Comparison of ENCODE assay signal across 8 cellular contexts in genomic region chr12:113222730-113223531, GRCh38. TPM values are rescaled to one million over a fixed set of nuclear protein-coding genes. Genes with fewer than 3 reads are reported as not detected.
DNase-seq lines count a peak whose midpoint lies in the region; ATAC-seq and TF ChIP-seq lines count a peak whose summit lies in the region.

No MANE protein-coding gene starts in this region.

- TF ChIP-seq POLR2A in uterus (IDR thresholded peaks at IDR 0.05), result peak in 1 of 2 donors; percentile 9

- in situ Hi-C loops in KBM-7 (cut with MboI; ENCODE audit: low pct_unique_long_range_greater_than_20kb, low sequenced_read_pairs) (no loop called here), SK-MEL-5 (cut with HindIII; ENCODE audit: low pct_unique_long_range_greater_than_20kb, low sequenced_read_pairs) (no loop called here)

- H3K27ac ChIP-seq in effector memory CD4-positive, alpha-beta T cell (ENCODE audit: insufficient read depth, low read length, poor library complexity, severe bottlenecking), result peak overlapping the region; percentile 67
- peak overlapping the region; percentile 91 to 94 for H3K27ac ChIP-seq in uterus

- ATAC-seq in HG03039 (IDR thresholded peaks at IDR 0.05; ENCODE audit: unreplicated experiment), result no peak

- peaks cover 8% of the 10 kb centered on the region for H3K36me3 ChIP-seq in effector memory CD4-positive, alpha-beta T cell (ENCODE audit: control insufficient read depth, insufficient read depth, low read length)
- H3K36me3 ChIP-seq in uterus, result no peaks in the 10 kb centered on the region

- H3K9me3 ChIP-seq in effector memory CD4-positive, alpha-beta T cell (ENCODE audit: control insufficient read depth, low read length), result no peaks in the 10 kb centered on the region
- no peaks in the 10 kb centered on the region for H3K9me3 ChIP-seq in uterus

- peaks cover 15% of the 10 kb centered on the region for H3K4me1 ChIP-seq in effector memory CD4-positive, alpha-beta T cell (ENCODE audit: control insufficient read depth, insufficient read depth, low read length, poor library complexity, severe bottlenecking)
- H3K4me1 ChIP-seq in uterus, result peaks cover 0 to 8% of the 10 kb centered on the region in 2 donors

- no peaks in the 10 kb centered on the region for H3K27me3 ChIP-seq in effector memory CD4-positive, alpha-beta T cell (replicated peaks; ENCODE audit: control insufficient read depth, insufficient read depth, low read length, poor library complexity, severe bottlenecking)
- no peaks in the 10 kb centered on the region for H3K27me3 ChIP-seq in uterus

- no peak overlapping the region for H3K4me3 ChIP-seq in effector memory CD4-positive, alpha-beta T cell (ENCODE audit: insufficient read depth, low read depth, low read length, poor library complexity, severe bottlenecking)
- H3K4me3 ChIP-seq in uterus, result peak overlapping the region; percentile 87 to 92

- DNase-seq in DMS153 treated with DMSO at 0.1 percent for 48 hours (lab: John Stamatoyannopoulos, UW; ENCODE audit: unreplicated experiment), result peak; percentile 95
- DNase-seq in KBM-7, result peak; percentile 42
- DNase-seq in SK-MEL-5 (ENCODE audit: low read depth, low spot score), result peak; percentile 89
- DNase-seq in effector memory CD4-positive, alpha-beta T cell, result no peak
- DNase-seq in mucosa of gallbladder (ENCODE audit: low spot score), result peak; percentile 89
- DNase-seq in uterus, result peak; percentile 54 to 77
- DNase-seq in cerebellum (ENCODE audit: low spot score), result no peak

- TF ChIP-seq CTCF in uterus (IDR thresholded peaks at IDR 0.05), result no peak

- intact Hi-C loops in uterus (cut with DNase I; ENCODE audit: low total_unique reads), result no loop called here

RNA-seq across cellular contexts. Expression of gene TPCN1, which starts 1.7 kb away (rescaled TPM):
- total RNA-seq in SK-MEL-5 (2014; rRNA removed; shearing (Covaris generic)), result 14.3 and 16.3 TPM in 2 replicates
- polyA plus RNA-seq in SK-MEL-5 (2015; cell fraction: cytosol; rRNA removed), result 45.7 and 80.2 TPM in 2 replicates
- 165 and 212 TPM in 2 replicates for polyA plus RNA-seq in SK-MEL-5 (2015; cell fraction: nucleus; rRNA removed)
- total RNA-seq in mucosa of gallbladder (97.1 TPM), uterus (10 to 100 TPM; 21.4 to 79.8 (median 52.9) TPM), cerebellum (27.7 TPM)

RNA-seq across cellular contexts. Expression of gene RITA1, which starts 37.4 kb away (rescaled TPM):
- 38.8 and 39.1 TPM in 2 replicates for total RNA-seq in SK-MEL-5 (2014; rRNA removed; shearing (Covaris generic))
- 44.7 and 50.9 TPM in 2 replicates for polyA plus RNA-seq in SK-MEL-5 (2015; cell fraction: cytosol; rRNA removed)
- polyA plus RNA-seq in SK-MEL-5 (2015; cell fraction: nucleus; rRNA removed), result 10.3 and 16.5 TPM in 2 replicates
- total RNA-seq in mucosa of gallbladder, result 21.5 TPM
- 10 to 100 TPM in 3 of 4 donors, 1 to 10 TPM in 1; 5.0 to 19.0 (median 11.0) TPM for total RNA-seq in uterus
- total RNA-seq in cerebellum, result 10.9 TPM

RNA-seq across cellular contexts. Expression of gene DDX54, which starts 37.7 kb away (rescaled TPM):
- total RNA-seq in SK-MEL-5 (2014; rRNA removed; shearing (Covaris generic)), result 60.4 and 73.4 TPM in 2 replicates
- 109 and 119 TPM in 2 replicates for polyA plus RNA-seq in SK-MEL-5 (2015; cell fraction: cytosol; rRNA removed)
- 66.3 and 74.1 TPM in 2 replicates for polyA plus RNA-seq in SK-MEL-5 (2015; cell fraction: nucleus; rRNA removed)
- total RNA-seq in mucosa of gallbladder (55.9 TPM), uterus (10 to 100 TPM; 36.0 to 66.5 (median 59.0) TPM), cerebellum (9.3 TPM)

Comparison
In these comparisons a context has a peak if more than half of its experiments do, and no peak if none do; other contexts are left out.
1. DNase-seq: peak in DMS153 treated with DMSO at 0.1 percent for 48 hours (single experiment), KBM-7 (single experiment), SK-MEL-5 (single experiment), mucosa of gallbladder (single experiment) and uterus (2 of 2); none in effector memory CD4-positive, alpha-beta T cell (0 of 3) and cerebellum (single experiment).